Comparison of ENCODE assay signal across 12 cellular contexts in genomic region chr14:71242237-71242748, GRCh38.
DNase-seq lines count a peak whose midpoint lies in the region; ATAC-seq and TF ChIP-seq lines count a peak whose summit lies in the region.
"Had no signal": no experiment of that assay in that cellular context is flagged by ENCODE, and none has a peak within 500 bp of the region (broad histone marks: within the 10 kb centered on the region; RNA-seq: fewer than 3 reads in every experiment).

No MANE protein-coding gene starts in this region.

- H3K9me3 Mint-ChIP-seq in nephron progenitor cell: peaks cover 16% of the 10 kb centered on the region
- H3K9me3 Mint-ChIP-seq in CD14-positive monocyte: peaks cover 0 to 16% (median 8%) of the 10 kb centered on the region in 7 donors
- H3K9me3 Mint-ChIP-seq in glutamatergic neuron (ENCODE audit: unreplicated experiment): peaks cover 1% of the 10 kb centered on the region

- H3K4me3 Mint-ChIP-seq in nephron progenitor cell (no peak overlapping the region), CD14-positive monocyte (peak overlapping the region in 1 of 2 donors; percentile 13), glutamatergic neuron (ENCODE audit: unreplicated experiment) (no peak overlapping the region)
- H3K4me3 Mint-ChIP-seq: activated CD8-positive, alpha-beta T cell treated with anti-CD3 and anti-CD28 coated beads, Interleukin-2, amount 10 ng/mL, durations not matched to agents 7 days and 5 days; activated naive CD4-positive, alpha-beta T cell treated with anti-CD3 and anti-CD28 coated beads for 36 hours; CD4-positive, CD25-positive, alpha-beta regulatory T cell had no signal

- peaks cover 7% of the 10 kb centered on the region for H3K27me3 Mint-ChIP-seq in nephron progenitor cell (ENCODE audit: low read depth, poor library complexity)
- H3K27me3 Mint-ChIP-seq in CD14-positive monocyte (ENCODE audit: low read depth in 3 of 3): peaks cover 0 to 2% (median 2%) of the 10 kb centered on the region in 3 donors
- no peaks in the 10 kb centered on the region for H3K27me3 Mint-ChIP-seq in glutamatergic neuron (ENCODE audit: unreplicated experiment)

- intact Hi-C loops in dorsolateral prefrontal cortex (cut with DNase I) (no loop called here), CD14-positive monocyte (cut with micrococcal nuclease) (no loop called here)

- ATAC-seq in GM21576 (IDR thresholded peaks at IDR 0.05; ENCODE audit: unreplicated experiment): no peak
- ATAC-seq: activated CD8-positive, alpha-beta T cell treated with anti-CD3 and anti-CD28 coated beads, Interleukin-2, amount 10 ng/mL, durations not matched to agents 7 days and 5 days had no signal

- H3K4me3 ChIP-seq in AG10803 (ENCODE audit: low read length) (no peak overlapping the region), dorsolateral prefrontal cortex (no peak overlapping the region)

- no peaks in the 10 kb centered on the region for H3K27me3 ChIP-seq in dorsolateral prefrontal cortex

- H3K4me1 Mint-ChIP-seq in nephron progenitor cell (peaks cover 8% of the 10 kb centered on the region), CD14-positive monocyte (no peaks in the 10 kb centered on the region), glutamatergic neuron (ENCODE audit: low read depth, unreplicated experiment) (no peaks in the 10 kb centered on the region)

- DNase-seq in AG10803 (ENCODE audit: low read depth) (peak; percentile 94), NCI-H446 treated with DMSO at 0.1 percent for 48 hours (lab: John Stamatoyannopoulos, UW) (peak; percentile 20), dorsolateral prefrontal cortex (peak in 6 of 10 donors; percentile 3 to 56 (median 44)), nephron progenitor cell (no peak), CD14-positive monocyte (ENCODE audit: low spot score) (no peak), glutamatergic neuron (no peak), cerebellum (ENCODE audit: low spot score) (no peak)
- DNase-seq: activated CD8-positive, alpha-beta T cell treated with anti-CD3 and anti-CD28 coated beads, Interleukin-2, amount 10 ng/mL, durations not matched to agents 7 days and 5 days; activated naive CD4-positive, alpha-beta T cell treated with anti-CD3 and anti-CD28 coated beads for 36 hours; CD4-positive, CD25-positive, alpha-beta regulatory T cell; effector memory CD4-positive, alpha-beta T cell had no signal

- peak overlapping the region; percentile 23 for H3K27ac Mint-ChIP-seq in nephron progenitor cell
- no peak overlapping the region for H3K27ac Mint-ChIP-seq in CD14-positive monocyte
- H3K27ac Mint-ChIP-seq in glutamatergic neuron (ENCODE audit: unreplicated experiment): no peak overlapping the region
- H3K27ac Mint-ChIP-seq: activated CD8-positive, alpha-beta T cell treated with anti-CD3 and anti-CD28 coated beads, Interleukin-2, amount 10 ng/mL, durations not matched to agents 7 days and 5 days; activated naive CD4-positive, alpha-beta T cell treated with anti-CD3 and anti-CD28 coated beads for 36 hours; CD4-positive, CD25-positive, alpha-beta regulatory T cell had no signal

- H3K36me3 Mint-ChIP-seq in nephron progenitor cell (ENCODE audit: low read depth) (no peaks in the 10 kb centered on the region), CD14-positive monocyte (no peaks in the 10 kb centered on the region), glutamatergic neuron (ENCODE audit: unreplicated experiment) (no peaks in the 10 kb centered on the region)

- TF ChIP-seq CTCF in AG10803 (conservative IDR thresholded peaks at IDR 0.05; ENCODE audit: low read length) (no peak), dorsolateral prefrontal cortex (IDR thresholded peaks at IDR 0.05 in 54 of 56, conservative IDR thresholded peaks at IDR 0.05 in 2 of 56; ENCODE audit: low read depth in 1 of 56, partially characterized antibody in 56 of 56) (no peak), nephron progenitor cell (IDR thresholded peaks at IDR 0.05) (no peak), CD14-positive monocyte (IDR thresholded peaks at IDR 0.05) (no peak), glutamatergic neuron (IDR thresholded peaks at IDR 0.05; ENCODE audit: partially characterized antibody, unreplicated experiment) (no peak)

- peak overlapping the region in 48 of 59 donors; percentile 7 to 91 (median 64) for H3K27ac ChIP-seq in dorsolateral prefrontal cortex

Comparison
In these comparisons a context has a peak if more than half of its experiments do, and no peak if none do; other contexts are left out.
1. DNase-seq: peak in AG10803 (single experiment), NCI-H446 treated with DMSO at 0.1 percent for 48 hours (single experiment) and dorsolateral prefrontal cortex (6 of 10); none in nephron progenitor cell (single experiment), CD14-positive monocyte (single experiment), glutamatergic neuron (single experiment) and cerebellum (single experiment).